ENCODE assay signal across 11 cellular contexts in the genomic region with DNA sequence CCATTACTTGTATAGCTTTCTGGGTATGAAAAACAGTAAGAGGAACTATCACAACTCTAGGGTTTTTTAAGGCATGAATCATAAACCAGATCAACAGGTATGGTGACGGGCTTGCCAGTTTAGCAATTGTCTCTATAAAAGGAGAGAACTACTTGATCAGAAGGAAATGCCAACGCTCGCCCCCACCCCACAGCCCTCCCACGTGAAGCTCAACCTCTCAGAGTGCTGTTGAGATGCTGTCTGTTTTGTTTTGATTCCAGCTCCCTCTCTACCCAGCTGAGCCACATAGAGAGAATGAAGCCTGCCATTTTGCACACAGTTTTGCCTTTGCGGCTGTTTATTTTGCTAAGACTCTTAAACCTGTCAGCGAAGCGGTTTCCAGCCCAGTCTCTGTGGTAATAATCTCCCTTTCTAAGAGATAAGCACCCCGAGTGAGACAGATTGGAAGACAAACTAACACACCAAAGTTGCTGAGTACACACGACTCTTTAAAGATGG.
DNase-seq lines count a peak whose midpoint lies in the region; ATAC-seq and TF ChIP-seq lines count a peak whose summit lies in the region.
"Had no signal": no experiment of that assay in that cellular context is flagged by ENCODE, and none has a peak within 500 bp of the region (broad histone marks: within the 10 kb centered on the region; RNA-seq: fewer than 3 reads in every experiment).

No MANE protein-coding gene starts in this region.

- DNase-seq in LNCaP clone FGC (ENCODE audit: low read depth) (peak; percentile 43), hypothalamus (lab: John Stamatoyannopoulos, UW) (no peak), left lobe of liver (ENCODE audit: low spot score) (no peak), NCI-H446 treated with DMSO at 0.1 percent for 48 hours (lab: John Stamatoyannopoulos, UW) (no peak), NCI-H2196 (lab: John Stamatoyannopoulos, UW; ENCODE audit: unreplicated experiment) (no peak)
- peak; percentile 21 for DNase-seq in activated CD4-positive, alpha-beta T cell treated with anti-CD3 and anti-CD28 coated beads, Interleukin-2, amount 50 U/mL, for 1 hour
- peak; percentile 60 for DNase-seq in stimulated activated CD4-positive, alpha-beta T cell treated with anti-CD3 and anti-CD28 coated beads, Interleukin-4, amount 100 ng/mL, for 24 hours
- DNase-seq: KG1, occipital lobe had no signal

- no peaks in the 10 kb centered on the region for H3K4me1 ChIP-seq in esophagus (ENCODE audit: control insufficient read depth in 2 of 2, insufficient read depth in 2 of 2, low read length in 1 of 2)

- no peaks in the 10 kb centered on the region for H3K9me3 ChIP-seq in esophagus (ENCODE audit: control insufficient read depth in 2 of 2, insufficient read depth in 1 of 2, low read depth in 1 of 2, low read length in 1 of 2)

- H3K27me3 ChIP-seq in esophagus (ENCODE audit: control insufficient read depth in 1 of 2, insufficient read depth in 2 of 2, low read length in 2 of 2): no peaks in the 10 kb centered on the region

- TF ChIP-seq CTCF in LNCaP clone FGC (IDR thresholded peaks at IDR 0.05; ENCODE audit: control insufficient read depth, extremely low read depth, insufficient read depth): no peak

- 39 to 48% methylated on average over 9 of the region's 9 CpGs for WGBS in esophagus, 2 donors

- no peak overlapping the region for H3K4me3 ChIP-seq in LNCaP clone FGC (ENCODE audit: low read depth, low read length)
- no peak overlapping the region for H3K4me3 ChIP-seq in esophagus (ENCODE audit: low read depth in 1 of 2, low read length in 2 of 2)

- H3K27ac ChIP-seq in esophagus (ENCODE audit: low read depth in 2 of 2, low read length in 1 of 2): peak overlapping the region; percentile 69 to 87
- H3K27ac ChIP-seq: VCaP had no signal

- no peak for ATAC-seq in left lobe of liver

- no peaks in the 10 kb centered on the region for H3K36me3 ChIP-seq in esophagus (ENCODE audit: control insufficient read depth in 2 of 2, insufficient read depth in 2 of 2, low read length in 1 of 2)

Comparison
In these comparisons a context has a peak if more than half of its experiments do, and no peak if none do; other contexts are left out.
1. DNase-seq: peak in LNCaP clone FGC (single experiment), activated CD4-positive, alpha-beta T cell treated with anti-CD3 and anti-CD28 coated beads, Interleukin-2, amount 50 U/mL, for 1 hour (single experiment) and stimulated activated CD4-positive, alpha-beta T cell treated with anti-CD3 and anti-CD28 coated beads, Interleukin-4, amount 100 ng/mL, for 24 hours (single experiment); none in hypothalamus (0 of 51), left lobe of liver (single experiment), NCI-H446 treated with DMSO at 0.1 percent for 48 hours (single experiment) and NCI-H2196 (single experiment).